Comparison of ENCODE assay signal across 1 cellular context in genomic region chr15:43187544-43188155, GRCh38.
TF ChIP-seq lines count a peak whose summit lies in the region.

No MANE protein-coding gene starts in this region.

TF ChIP-seq in HepG2, 621 proteins besides CTCF, POLR2A, EP300 and RAD21:
- TF ChIP-seq ZNF737 (CRISPR knock-in tag; IDR thresholded peaks at IDR 0.05; ENCODE audit: borderline replicate concordance) (no peak), SMC3 (IDR thresholded peaks at IDR 0.05; ENCODE audit: low read length) (peak; percentile 42; the same call in 1 of the 2 replicates), ZNF7 (CRISPR knock-in tag; IDR thresholded peaks at IDR 0.05) (peak; percentile 11; the same call in 1 of the 2 replicates), ZNF207 (IDR thresholded peaks at IDR 0.05; ENCODE audit: borderline replicate concordance) (no peak), STAG1 (CRISPR knock-in tag; IDR thresholded peaks at IDR 0.05) (peak; percentile 55), HMGXB4 (CRISPR knock-in tag; IDR thresholded peaks at IDR 0.05; ENCODE audit: borderline replicate concordance in 1 of 2, low read depth in 1 of 2) (0 out of 4 replicates have a peak, but pooled peaks of 1 of the 2 experiments have one; percentile 40)
